1 cellular context compared by ENCODE assay signal in the genomic region with DNA sequence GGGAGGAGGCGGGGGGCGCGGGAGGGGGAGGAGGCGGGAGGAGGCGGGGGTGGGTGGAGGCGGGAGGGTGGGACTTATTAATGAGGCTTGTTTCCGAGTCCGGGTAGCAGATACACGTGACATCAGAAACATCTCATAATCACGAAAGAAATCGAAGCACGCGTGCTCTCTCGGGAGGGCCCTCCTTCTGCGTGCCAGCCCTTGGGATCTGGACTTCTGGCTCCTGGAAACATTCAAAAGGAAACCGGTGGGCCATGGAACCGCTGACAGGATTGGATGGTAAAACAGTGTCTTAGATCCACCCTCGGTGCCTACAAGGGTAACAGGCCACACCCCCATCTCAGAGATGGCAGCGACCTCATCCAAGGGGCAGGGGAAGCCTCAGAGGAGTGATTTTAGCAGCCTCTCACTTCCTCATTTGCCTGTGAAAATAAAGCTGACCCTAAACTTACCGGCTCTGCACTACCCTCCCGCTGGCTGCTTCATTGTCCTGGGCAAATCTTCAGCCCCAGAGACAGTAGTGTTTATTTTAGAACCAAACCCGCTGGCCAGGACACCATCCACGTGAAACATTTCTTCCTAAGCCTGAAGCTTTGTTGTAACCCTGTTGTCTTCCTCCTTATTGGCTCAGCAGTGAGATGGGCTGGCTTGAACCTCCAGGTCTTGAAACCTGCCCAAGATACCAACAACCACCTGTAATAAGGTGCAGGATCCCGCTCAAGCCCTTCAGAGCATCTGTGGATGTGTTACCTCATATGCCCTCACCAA.
TF ChIP-seq lines count a peak whose summit lies in the region.

No MANE protein-coding gene starts in this region.

TF ChIP-seq in HepG2, 621 proteins besides CTCF, POLR2A, EP300 and RAD21 (continued from another document and continues in another):
- TF ChIP-seq, protein P1, sequence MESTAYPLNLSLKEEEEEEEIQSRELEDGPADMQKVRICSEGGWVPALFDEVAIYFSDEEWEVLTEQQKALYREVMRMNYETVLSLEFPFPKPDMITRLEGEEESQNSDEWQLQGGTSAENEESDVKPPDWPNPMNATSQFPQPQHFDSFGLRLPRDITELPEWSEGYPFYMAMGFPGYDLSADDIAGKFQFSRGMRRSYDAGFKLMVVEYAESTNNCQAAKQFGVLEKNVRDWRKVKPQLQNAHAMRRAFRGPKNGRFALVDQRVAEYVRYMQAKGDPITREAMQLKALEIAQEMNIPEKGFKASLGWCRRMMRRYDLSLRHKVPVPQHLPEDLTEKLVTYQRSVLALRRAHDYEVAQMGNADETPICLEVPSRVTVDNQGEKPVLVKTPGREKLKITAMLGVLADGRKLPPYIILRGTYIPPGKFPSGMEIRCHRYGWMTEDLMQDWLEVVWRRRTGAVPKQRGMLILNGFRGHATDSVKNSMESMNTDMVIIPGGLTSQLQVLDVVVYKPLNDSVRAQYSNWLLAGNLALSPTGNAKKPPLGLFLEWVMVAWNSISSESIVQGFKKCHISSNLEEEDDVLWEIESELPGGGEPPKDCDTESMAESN (CRISPR knock-in tag; conservative IDR thresholded peaks at IDR 0.05), result 0 out of 2 replicates have a peak, but pooled peaks have one; percentile 41
- TF ChIP-seq ZNF441 (CRISPR knock-in tag; IDR thresholded peaks at IDR 0.05; ENCODE audit: borderline replicate concordance) (peak; percentile 32; the same call in 1 of the 2 replicates), ZNF350 (CRISPR knock-in tag; IDR thresholded peaks at IDR 0.05; ENCODE audit: borderline replicate concordance, low read depth) (peak; percentile 38; the same call in 1 of the 2 replicates), AHR (CRISPR knock-in tag; IDR thresholded peaks at IDR 0.05) (0 out of 2 replicates have a peak, but pooled peaks have one; percentile 53), MTA1 (CRISPR knock-in tag; IDR thresholded peaks at IDR 0.05; ENCODE audit: borderline replicate concordance) (0 out of 2 replicates have a peak, but pooled peaks have one; percentile 37), HNRNPK (IDR thresholded peaks at IDR 0.05; ENCODE audit: low read depth, low read length, poor library complexity, severe bottlenecking) (peak; percentile 98), JARID2 (CRISPR knock-in tag; IDR thresholded peaks at IDR 0.05; ENCODE audit: insufficient replicate concordance) (peak; percentile 63), KDM5B (CRISPR knock-in tag; IDR thresholded peaks at IDR 0.05; ENCODE audit: borderline replicate concordance) (peak; percentile 30; the same call in 1 of the 2 replicates), ZNF484 (CRISPR knock-in tag; IDR thresholded peaks at IDR 0.05; ENCODE audit: borderline replicate concordance, low read depth) (no peak), CEBPG (CRISPR knock-in tag; IDR thresholded peaks at IDR 0.05) (0 out of 2 replicates have a peak, but pooled peaks have one; percentile 23), KLF6 (CRISPR knock-in tag; IDR thresholded peaks at IDR 0.05) (peak; percentile 24; the same call in 1 of the 2 replicates), ELF1 (CRISPR knock-in tag; IDR thresholded peaks at IDR 0.05) (peak; percentile 47; the same call in 1 of the 2 replicates), SRSF4 (IDR thresholded peaks at IDR 0.05; ENCODE audit: low read depth, low read length, poor library complexity, severe bottlenecking) (no peak), ZNF776 (CRISPR knock-in tag; IDR thresholded peaks at IDR 0.05) (no peak), MIXL1 (CRISPR knock-in tag; IDR thresholded peaks at IDR 0.05) (0 out of 2 replicates have a peak, but pooled peaks have one; percentile 9), TEAD3 (CRISPR knock-in tag; optimal IDR thresholded peaks at IDR 0.05; ENCODE audit: borderline replicate concordance) (peak; percentile 26), ARNT2 (CRISPR knock-in tag; IDR thresholded peaks at IDR 0.05; ENCODE audit: low read depth) (peak; percentile 36; the same call in 1 of the 2 replicates), ZNF550 (CRISPR knock-in tag; IDR thresholded peaks at IDR 0.05; ENCODE audit: borderline replicate concordance) (0 out of 2 replicates have a peak, but pooled peaks have one; percentile 22), SIN3A (IDR thresholded peaks at IDR 0.05; ENCODE audit: borderline replicate concordance, low read depth, low read length) (peak; percentile 61; the same call in 1 of the 2 replicates), RCOR2 (CRISPR knock-in tag; IDR thresholded peaks at IDR 0.05) (no peak; the same call in 1 of the 2 replicates), MXI1 (IDR thresholded peaks at IDR 0.05; ENCODE audit: borderline replicate concordance, low read depth, low read length) (peak; percentile 12; the same call in 1 of the 3 replicates), FOXO1 (CRISPR knock-in tag; IDR thresholded peaks at IDR 0.05) (peak; percentile 25; the same call in 1 of the 2 replicates), ELF3 (CRISPR knock-in tag; IDR thresholded peaks at IDR 0.05) (peak; percentile 73), ZFP36L2 (CRISPR knock-in tag; IDR thresholded peaks at IDR 0.05) (no peak), KMT2B (CRISPR knock-in tag; IDR thresholded peaks at IDR 0.05) (peak; percentile 32; the same call in 1 of the 2 replicates), FOXA3 (CRISPR knock-in tag; IDR thresholded peaks at IDR 0.05) (peak; percentile 63), GABPA (IDR thresholded peaks at IDR 0.05; ENCODE audit: low read depth, low read length) (no peak), GABPA (CRISPR knock-in tag; IDR thresholded peaks at IDR 0.05; ENCODE audit: low read depth) (peak; percentile 18; the same call in 1 of the 2 replicates), MAZ (IDR thresholded peaks at IDR 0.05; ENCODE audit: borderline replicate concordance, low read depth, low read length) (peak; percentile 75), MAZ (CRISPR knock-in tag; IDR thresholded peaks at IDR 0.05; ENCODE audit: low read depth) (0 out of 2 replicates have a peak, but pooled peaks have one; percentile 16)
- TF ChIP-seq, protein P2, sequence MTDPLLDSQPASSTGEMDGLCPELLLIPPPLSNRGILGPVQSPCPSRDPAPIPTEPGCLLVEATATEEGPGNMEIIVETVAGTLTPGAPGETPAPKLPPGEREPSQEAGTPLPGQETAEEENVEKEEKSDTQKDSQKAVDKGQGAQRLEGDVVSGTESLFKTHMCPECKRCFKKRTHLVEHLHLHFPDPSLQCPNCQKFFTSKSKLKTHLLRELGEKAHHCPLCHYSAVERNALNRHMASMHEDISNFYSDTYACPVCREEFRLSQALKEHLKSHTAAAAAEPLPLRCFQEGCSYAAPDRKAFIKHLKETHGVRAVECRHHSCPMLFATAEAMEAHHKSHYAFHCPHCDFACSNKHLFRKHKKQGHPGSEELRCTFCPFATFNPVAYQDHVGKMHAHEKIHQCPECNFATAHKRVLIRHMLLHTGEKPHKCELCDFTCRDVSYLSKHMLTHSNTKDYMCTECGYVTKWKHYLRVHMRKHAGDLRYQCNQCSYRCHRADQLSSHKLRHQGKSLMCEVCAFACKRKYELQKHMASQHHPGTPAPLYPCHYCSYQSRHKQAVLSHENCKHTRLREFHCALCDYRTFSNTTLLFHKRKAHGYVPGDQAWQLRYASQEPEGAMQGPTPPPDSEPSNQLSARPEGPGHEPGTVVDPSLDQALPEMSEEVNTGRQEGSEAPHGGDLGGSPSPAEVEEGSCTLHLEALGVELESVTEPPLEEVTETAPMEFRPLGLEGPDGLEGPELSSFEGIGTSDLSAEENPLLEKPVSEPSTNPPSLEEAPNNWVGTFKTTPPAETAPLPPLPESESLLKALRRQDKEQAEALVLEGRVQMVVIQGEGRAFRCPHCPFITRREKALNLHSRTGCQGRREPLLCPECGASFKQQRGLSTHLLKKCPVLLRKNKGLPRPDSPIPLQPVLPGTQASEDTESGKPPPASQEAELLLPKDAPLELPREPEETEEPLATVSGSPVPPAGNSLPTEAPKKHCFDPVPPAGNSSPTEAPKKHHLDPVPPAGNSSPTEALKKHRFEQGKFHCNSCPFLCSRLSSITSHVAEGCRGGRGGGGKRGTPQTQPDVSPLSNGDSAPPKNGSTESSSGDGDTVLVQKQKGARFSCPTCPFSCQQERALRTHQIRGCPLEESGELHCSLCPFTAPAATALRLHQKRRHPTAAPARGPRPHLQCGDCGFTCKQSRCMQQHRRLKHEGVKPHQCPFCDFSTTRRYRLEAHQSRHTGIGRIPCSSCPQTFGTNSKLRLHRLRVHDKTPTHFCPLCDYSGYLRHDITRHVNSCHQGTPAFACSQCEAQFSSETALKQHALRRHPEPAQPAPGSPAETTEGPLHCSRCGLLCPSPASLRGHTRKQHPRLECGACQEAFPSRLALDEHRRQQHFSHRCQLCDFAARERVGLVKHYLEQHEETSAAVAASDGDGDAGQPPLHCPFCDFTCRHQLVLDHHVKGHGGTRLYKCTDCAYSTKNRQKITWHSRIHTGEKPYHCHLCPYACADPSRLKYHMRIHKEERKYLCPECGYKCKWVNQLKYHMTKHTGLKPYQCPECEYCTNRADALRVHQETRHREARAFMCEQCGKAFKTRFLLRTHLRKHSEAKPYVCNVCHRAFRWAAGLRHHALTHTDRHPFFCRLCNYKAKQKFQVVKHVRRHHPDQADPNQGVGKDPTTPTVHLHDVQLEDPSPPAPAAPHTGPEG (CRISPR knock-in tag; IDR thresholded peaks at IDR 0.05), result no peak
- TF ChIP-seq, protein P3, sequence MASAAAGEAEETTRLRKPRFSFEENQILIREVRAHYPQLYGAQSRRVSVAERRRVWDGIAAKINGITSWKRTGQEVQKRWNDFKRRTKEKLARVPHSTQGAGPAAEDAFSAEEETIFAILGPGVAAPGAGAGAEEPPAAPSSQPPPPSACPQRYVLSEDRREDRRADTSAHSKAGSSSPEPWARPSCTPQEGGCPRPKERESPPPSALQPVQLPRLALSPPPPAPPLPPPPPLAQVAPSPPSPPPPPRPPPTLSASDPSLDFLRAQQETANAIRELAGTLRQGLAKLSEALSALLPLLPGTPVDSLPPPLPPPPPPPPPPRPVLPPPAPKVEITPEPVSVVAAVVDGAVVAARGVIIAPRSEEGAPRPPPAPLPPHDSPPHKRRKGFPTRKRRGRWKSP (CRISPR knock-in tag; IDR thresholded peaks at IDR 0.05), result peak; percentile 5; the same call in 1 of the 2 replicates
- TF ChIP-seq, protein P4, sequence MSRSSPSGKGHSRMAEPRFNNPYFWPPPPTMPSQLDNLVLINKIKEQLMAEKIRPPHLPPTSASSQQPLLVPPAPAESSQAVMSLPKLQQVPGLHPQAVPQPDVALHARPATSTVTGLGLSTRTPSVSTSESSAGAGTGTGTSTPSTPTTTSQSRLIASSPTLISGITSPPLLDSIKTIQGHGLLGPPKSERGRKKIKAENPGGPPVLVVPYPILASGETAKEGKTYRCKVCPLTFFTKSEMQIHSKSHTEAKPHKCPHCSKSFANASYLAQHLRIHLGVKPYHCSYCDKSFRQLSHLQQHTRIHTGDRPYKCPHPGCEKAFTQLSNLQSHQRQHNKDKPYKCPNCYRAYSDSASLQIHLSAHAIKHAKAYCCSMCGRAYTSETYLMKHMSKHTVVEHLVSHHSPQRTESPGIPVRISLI (CRISPR knock-in tag; IDR thresholded peaks at IDR 0.05; ENCODE audit: borderline replicate concordance), result 0 out of 2 replicates have a peak, but pooled peaks have one; percentile 7
- TF ChIP-seq, protein P5, sequence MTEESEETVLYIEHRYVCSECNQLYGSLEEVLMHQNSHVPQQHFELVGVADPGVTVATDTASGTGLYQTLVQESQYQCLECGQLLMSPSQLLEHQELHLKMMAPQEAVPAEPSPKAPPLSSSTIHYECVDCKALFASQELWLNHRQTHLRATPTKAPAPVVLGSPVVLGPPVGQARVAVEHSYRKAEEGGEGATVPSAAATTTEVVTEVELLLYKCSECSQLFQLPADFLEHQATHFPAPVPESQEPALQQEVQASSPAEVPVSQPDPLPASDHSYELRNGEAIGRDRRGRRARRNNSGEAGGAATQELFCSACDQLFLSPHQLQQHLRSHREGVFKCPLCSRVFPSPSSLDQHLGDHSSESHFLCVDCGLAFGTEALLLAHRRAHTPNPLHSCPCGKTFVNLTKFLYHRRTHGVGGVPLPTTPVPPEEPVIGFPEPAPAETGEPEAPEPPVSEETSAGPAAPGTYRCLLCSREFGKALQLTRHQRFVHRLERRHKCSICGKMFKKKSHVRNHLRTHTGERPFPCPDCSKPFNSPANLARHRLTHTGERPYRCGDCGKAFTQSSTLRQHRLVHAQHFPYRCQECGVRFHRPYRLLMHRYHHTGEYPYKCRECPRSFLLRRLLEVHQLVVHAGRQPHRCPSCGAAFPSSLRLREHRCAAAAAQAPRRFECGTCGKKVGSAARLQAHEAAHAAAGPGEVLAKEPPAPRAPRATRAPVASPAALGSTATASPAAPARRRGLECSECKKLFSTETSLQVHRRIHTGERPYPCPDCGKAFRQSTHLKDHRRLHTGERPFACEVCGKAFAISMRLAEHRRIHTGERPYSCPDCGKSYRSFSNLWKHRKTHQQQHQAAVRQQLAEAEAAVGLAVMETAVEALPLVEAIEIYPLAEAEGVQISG (CRISPR knock-in tag; IDR thresholded peaks at IDR 0.05), result 0 out of 2 replicates have a peak, but pooled peaks have one; percentile 22
- TF ChIP-seq, protein P6, sequence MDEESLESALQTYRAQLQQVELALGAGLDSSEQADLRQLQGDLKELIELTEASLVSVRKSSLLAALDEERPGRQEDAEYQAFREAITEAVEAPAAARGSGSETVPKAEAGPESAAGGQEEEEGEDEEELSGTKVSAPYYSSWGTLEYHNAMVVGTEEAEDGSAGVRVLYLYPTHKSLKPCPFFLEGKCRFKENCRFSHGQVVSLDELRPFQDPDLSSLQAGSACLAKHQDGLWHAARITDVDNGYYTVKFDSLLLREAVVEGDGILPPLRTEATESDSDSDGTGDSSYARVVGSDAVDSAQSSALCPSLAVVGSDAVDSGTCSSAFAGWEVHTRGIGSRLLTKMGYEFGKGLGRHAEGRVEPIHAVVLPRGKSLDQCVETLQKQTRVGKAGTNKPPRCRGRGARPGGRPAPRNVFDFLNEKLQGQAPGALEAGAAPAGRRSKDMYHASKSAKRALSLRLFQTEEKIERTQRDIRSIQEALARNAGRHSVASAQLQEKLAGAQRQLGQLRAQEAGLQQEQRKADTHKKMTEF (CRISPR knock-in tag; IDR thresholded peaks at IDR 0.05), result 0 out of 2 replicates have a peak, but pooled peaks have one; percentile 7
- TF ChIP-seq, protein P7, sequence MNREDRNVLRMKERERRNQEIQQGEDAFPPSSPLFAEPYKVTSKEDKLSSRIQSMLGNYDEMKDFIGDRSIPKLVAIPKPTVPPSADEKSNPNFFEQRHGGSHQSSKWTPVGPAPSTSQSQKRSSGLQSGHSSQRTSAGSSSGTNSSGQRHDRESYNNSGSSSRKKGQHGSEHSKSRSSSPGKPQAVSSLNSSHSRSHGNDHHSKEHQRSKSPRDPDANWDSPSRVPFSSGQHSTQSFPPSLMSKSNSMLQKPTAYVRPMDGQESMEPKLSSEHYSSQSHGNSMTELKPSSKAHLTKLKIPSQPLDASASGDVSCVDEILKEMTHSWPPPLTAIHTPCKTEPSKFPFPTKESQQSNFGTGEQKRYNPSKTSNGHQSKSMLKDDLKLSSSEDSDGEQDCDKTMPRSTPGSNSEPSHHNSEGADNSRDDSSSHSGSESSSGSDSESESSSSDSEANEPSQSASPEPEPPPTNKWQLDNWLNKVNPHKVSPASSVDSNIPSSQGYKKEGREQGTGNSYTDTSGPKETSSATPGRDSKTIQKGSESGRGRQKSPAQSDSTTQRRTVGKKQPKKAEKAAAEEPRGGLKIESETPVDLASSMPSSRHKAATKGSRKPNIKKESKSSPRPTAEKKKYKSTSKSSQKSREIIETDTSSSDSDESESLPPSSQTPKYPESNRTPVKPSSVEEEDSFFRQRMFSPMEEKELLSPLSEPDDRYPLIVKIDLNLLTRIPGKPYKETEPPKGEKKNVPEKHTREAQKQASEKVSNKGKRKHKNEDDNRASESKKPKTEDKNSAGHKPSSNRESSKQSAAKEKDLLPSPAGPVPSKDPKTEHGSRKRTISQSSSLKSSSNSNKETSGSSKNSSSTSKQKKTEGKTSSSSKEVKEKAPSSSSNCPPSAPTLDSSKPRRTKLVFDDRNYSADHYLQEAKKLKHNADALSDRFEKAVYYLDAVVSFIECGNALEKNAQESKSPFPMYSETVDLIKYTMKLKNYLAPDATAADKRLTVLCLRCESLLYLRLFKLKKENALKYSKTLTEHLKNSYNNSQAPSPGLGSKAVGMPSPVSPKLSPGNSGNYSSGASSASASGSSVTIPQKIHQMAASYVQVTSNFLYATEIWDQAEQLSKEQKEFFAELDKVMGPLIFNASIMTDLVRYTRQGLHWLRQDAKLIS (CRISPR knock-in tag; IDR thresholded peaks at IDR 0.05), result 0 out of 2 replicates have a peak, but pooled peaks have one; percentile 34
